1 cellular context compared by ENCODE assay signal in genomic region chr2:119433636-119434327, GRCh38.
TF ChIP-seq lines count a peak whose summit lies in the region.

No MANE protein-coding gene starts in this region.

TF ChIP-seq in liver, 16 proteins besides CTCF, POLR2A, EP300 and RAD21 (continued from another document):
- TF ChIP-seq REST (IDR thresholded peaks at IDR 0.05), result peak; percentile 60
- peak; percentile 82 for TF ChIP-seq NR2F2 (IDR thresholded peaks at IDR 0.05)
- TF ChIP-seq SP1 (IDR thresholded peaks at IDR 0.05), result peak; percentile 99
- peak; percentile 29 for TF ChIP-seq FOXA2 (IDR thresholded peaks at IDR 0.05)
